In the genomic region with DNA sequence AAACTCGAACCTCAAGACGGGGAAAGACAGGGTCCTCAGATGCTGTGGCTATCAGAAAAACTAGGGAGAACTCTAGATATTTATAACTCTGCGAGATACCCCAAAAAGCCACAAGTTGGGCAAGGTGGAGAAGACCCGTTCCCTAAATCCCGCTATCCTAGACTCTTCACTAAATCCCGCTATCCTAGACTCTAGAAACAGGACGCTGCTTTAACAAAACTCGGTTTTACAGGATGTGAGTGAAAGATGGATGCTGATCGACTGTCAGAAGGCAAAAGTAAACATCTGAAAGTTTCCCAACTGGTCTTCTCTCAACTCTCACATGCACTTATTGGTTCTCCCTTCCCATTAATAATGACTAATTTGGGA, we compare ENCODE assay signal across 13 cellular contexts. TPM values are rescaled to one million over a fixed set of nuclear protein-coding genes. Genes with fewer than 3 reads are reported as not detected.
DNase-seq lines count a peak whose midpoint lies in the region; ATAC-seq and TF ChIP-seq lines count a peak whose summit lies in the region.
"Had no signal": no experiment of that assay in that cellular context is flagged by ENCODE, and none has a peak within 500 bp of the region (broad histone marks: within the 10 kb centered on the region; RNA-seq: fewer than 3 reads in every experiment).

No MANE protein-coding gene starts in this region.

- H3K36me3 Mint-ChIP-seq in neural progenitor cell: no peaks in the 10 kb centered on the region

- H3K4me2 ChIP-seq in neural progenitor cell: peak overlapping the region; percentile 54

- no peaks in the 10 kb centered on the region for H3K9me3 Mint-ChIP-seq in neural progenitor cell

- peak; percentile 36 for DNase-seq in NCI-H748 treated with DMSO at 0.1 percent for 48 hours (lab: John Stamatoyannopoulos, UW)
- no peak for DNase-seq in NCI-H748 (lab: John Stamatoyannopoulos, UW; ENCODE audit: unreplicated experiment)
- DNase-seq in LNCaP clone FGC (ENCODE audit: low read depth): no peak
- no peak for DNase-seq in breast epithelium (ENCODE audit: low spot score in 2 of 2)
- DNase-seq in neural progenitor cell (ENCODE audit: low spot score): no peak
- DNase-seq in foreskin fibroblast: no peak

- no peak for TF ChIP-seq POLR2A in breast epithelium (IDR thresholded peaks at IDR 0.05)

- peak overlapping the region; percentile 93 for H3K4me3 Mint-ChIP-seq in neural progenitor cell

- intact Hi-C loops in breast epithelium (cut with DNase I; ENCODE audit: low total_unique reads): no loop called here

- TF ChIP-seq CTCF in LNCaP clone FGC (IDR thresholded peaks at IDR 0.05; ENCODE audit: control insufficient read depth, extremely low read depth, insufficient read depth): no peak
- TF ChIP-seq CTCF in breast epithelium (IDR thresholded peaks at IDR 0.05): no peak
- TF ChIP-seq CTCF in neural progenitor cell (IDR thresholded peaks at IDR 0.05): no peak
- no peak for TF ChIP-seq CTCF in foreskin fibroblast (IDR thresholded peaks at IDR 0.05; ENCODE audit: low read depth, low read length)

- H3K4me3 ChIP-seq in LNCaP clone FGC (ENCODE audit: low read depth, low read length): peak overlapping the region; percentile 76; the same call in 1 of the 2 replicates
- peak overlapping the region in 2 of 3 donors; percentile 52 to 62 for H3K4me3 ChIP-seq in breast epithelium
- H3K4me3 ChIP-seq in neural progenitor cell: no peak overlapping the region
- H3K4me3 ChIP-seq in foreskin fibroblast (ENCODE audit: low read depth in 1 of 2, low read length in 2 of 2): no peak overlapping the region

- peaks cover 4% of the 10 kb centered on the region for H3F3A ChIP-seq in neural progenitor cell (ENCODE audit: low read depth)

- H4K20me1 ChIP-seq in neural progenitor cell (ENCODE audit: low read depth): no peaks in the 10 kb centered on the region

- no peak overlapping the region for H3K27ac ChIP-seq in breast epithelium
- no peak overlapping the region for H3K27ac ChIP-seq in neural progenitor cell
- H3K27ac ChIP-seq: coronary artery, neutrophil had no signal

- H3K27ac Mint-ChIP-seq in neural progenitor cell: no peak overlapping the region

- H3K4me1 ChIP-seq in breast epithelium (no peaks in the 10 kb centered on the region), neural progenitor cell (no peaks in the 10 kb centered on the region)

- ATAC-seq in HG02840 (IDR thresholded peaks at IDR 0.05; ENCODE audit: low FRiP score, unreplicated experiment) (no peak), GM18907 (IDR thresholded peaks at IDR 0.05; ENCODE audit: unreplicated experiment) (no peak)

- no peak overlapping the region for H2AFZ ChIP-seq in neural progenitor cell (replicated peaks)

- H3K4me1 Mint-ChIP-seq in neural progenitor cell: peaks cover 6% of the 10 kb centered on the region

- H3K36me3 ChIP-seq in breast epithelium: no peaks in the 10 kb centered on the region
- no peaks in the 10 kb centered on the region for H3K36me3 ChIP-seq in neural progenitor cell
- H3K36me3 ChIP-seq: neutrophil had no signal

- H3K9ac ChIP-seq in neural progenitor cell: no peak overlapping the region

- H3K79me2 ChIP-seq in neural progenitor cell (ENCODE audit: low read depth): no peaks in the 10 kb centered on the region

- H3K9me3 ChIP-seq in breast epithelium (no peaks in the 10 kb centered on the region), neural progenitor cell (ENCODE audit: low read depth) (no peaks in the 10 kb centered on the region)
- H3K9me3 ChIP-seq: neutrophil had no signal

- H3K27me3 ChIP-seq in breast epithelium (peaks cover 0 to 29% of the 10 kb centered on the region in 2 donors), neural progenitor cell (peaks cover 7% of the 10 kb centered on the region)

- peaks cover 3% of the 10 kb centered on the region for H3K27me3 Mint-ChIP-seq in neural progenitor cell (ENCODE audit: insufficient read depth, low read depth)

RNA-seq across cellular contexts. Expression of a gene that starts 0.3 kb away (rescaled TPM):
- total RNA-seq in breast epithelium (not detected), neural progenitor cell (ENCODE audit: low replicate concordance) (0.07 TPM in 1 of 2 replicates, not detected in the other)
- total RNA-seq: A172, G401, subcutaneous adipose tissue had no signal

RNA-seq across cellular contexts. Expression of a gene that starts 0.4 kb away (rescaled TPM):
- total RNA-seq in breast epithelium: 1 to 10 TPM in 2 of 3 donors, under 1 TPM in 1; 0.64 to 8.5 (median 1.3) TPM
- total RNA-seq in neural progenitor cell (ENCODE audit: low replicate concordance): 9.8 and 16.9 TPM in 2 replicates
- total RNA-seq: G401, subcutaneous adipose tissue had no signal

Comparison
In these comparisons a context has a peak if more than half of its experiments do, and no peak if none do; other contexts are left out.
1. H3K4me3 ChIP-seq: peak in LNCaP clone FGC (single experiment) and breast epithelium (2 of 3); none in neural progenitor cell (single experiment) and foreskin fibroblast (0 of 2).